Comparison of ENCODE assay signal across 1 cellular context in genomic region chr12:46459881-46460545, GRCh38.
TF ChIP-seq lines count a peak whose summit lies in the region.

No MANE protein-coding gene starts in this region.

TF ChIP-seq in GM23338, 12 proteins besides CTCF, POLR2A, EP300 and RAD21 (continued from another document):
- TF ChIP-seq, protein P1, sequence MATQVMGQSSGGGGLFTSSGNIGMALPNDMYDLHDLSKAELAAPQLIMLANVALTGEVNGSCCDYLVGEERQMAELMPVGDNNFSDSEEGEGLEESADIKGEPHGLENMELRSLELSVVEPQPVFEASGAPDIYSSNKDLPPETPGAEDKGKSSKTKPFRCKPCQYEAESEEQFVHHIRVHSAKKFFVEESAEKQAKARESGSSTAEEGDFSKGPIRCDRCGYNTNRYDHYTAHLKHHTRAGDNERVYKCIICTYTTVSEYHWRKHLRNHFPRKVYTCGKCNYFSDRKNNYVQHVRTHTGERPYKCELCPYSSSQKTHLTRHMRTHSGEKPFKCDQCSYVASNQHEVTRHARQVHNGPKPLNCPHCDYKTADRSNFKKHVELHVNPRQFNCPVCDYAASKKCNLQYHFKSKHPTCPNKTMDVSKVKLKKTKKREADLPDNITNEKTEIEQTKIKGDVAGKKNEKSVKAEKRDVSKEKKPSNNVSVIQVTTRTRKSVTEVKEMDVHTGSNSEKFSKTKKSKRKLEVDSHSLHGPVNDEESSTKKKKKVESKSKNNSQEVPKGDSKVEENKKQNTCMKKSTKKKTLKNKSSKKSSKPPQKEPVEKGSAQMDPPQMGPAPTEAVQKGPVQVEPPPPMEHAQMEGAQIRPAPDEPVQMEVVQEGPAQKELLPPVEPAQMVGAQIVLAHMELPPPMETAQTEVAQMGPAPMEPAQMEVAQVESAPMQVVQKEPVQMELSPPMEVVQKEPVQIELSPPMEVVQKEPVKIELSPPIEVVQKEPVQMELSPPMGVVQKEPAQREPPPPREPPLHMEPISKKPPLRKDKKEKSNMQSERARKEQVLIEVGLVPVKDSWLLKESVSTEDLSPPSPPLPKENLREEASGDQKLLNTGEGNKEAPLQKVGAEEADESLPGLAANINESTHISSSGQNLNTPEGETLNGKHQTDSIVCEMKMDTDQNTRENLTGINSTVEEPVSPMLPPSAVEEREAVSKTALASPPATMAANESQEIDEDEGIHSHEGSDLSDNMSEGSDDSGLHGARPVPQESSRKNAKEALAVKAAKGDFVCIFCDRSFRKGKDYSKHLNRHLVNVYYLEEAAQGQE (IDR thresholded peaks at IDR 0.05; ENCODE audit: unreplicated experiment), result no peak
- TF ChIP-seq EZH2phosphoT487 (IDR thresholded peaks at IDR 0.05; ENCODE audit: unreplicated experiment) (no peak), ZNF331 (CRISPR knock-in tag; IDR thresholded peaks at IDR 0.05; ENCODE audit: low read depth) (no peak)
